ENCODE assay signal across 8 cellular contexts in the genomic region with DNA sequence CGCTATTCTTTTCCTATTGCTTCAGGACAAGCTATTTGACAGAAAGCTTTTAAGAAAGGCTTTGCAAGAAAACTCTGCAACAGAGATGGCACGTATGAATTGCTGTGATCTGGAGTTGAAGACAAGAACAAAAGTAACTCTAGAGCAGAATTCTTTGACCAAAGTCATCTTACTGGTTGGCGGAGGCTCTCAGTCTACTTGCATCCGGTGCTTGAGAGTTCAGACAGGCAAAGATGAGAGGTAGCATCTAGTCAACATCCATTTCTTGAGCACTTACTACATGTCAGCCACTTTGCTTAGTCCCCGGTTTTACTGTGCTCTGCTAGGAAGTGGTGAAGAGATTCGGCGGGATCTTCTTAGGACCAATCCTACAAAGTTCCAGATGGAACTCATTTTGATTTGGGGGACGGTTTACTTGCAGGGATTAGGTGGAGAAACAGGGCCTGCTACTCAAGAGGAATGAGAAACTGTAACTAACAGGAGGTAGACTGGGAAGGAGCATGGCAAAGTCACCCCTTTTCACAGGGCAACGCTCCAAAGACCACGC. TPM values are rescaled to one million over a fixed set of nuclear protein-coding genes. Genes with fewer than 3 reads are reported as not detected.
DNase-seq lines count a peak whose midpoint lies in the region; ATAC-seq and TF ChIP-seq lines count a peak whose summit lies in the region.

No MANE protein-coding gene starts in this region.

- H3K27ac ChIP-seq in GM23338 (ENCODE audit: low read depth), result peak overlapping the region; percentile 81; the same call in 1 of the 2 replicates
- H3K27ac ChIP-seq in PC-3 (ENCODE audit: low read length), result peak overlapping the region; percentile 88
- H3K27ac ChIP-seq in dorsolateral prefrontal cortex, result peak overlapping the region in 58 of 59 donors; percentile 37 to 99 (median 93)
- H3K27ac ChIP-seq in naive thymus-derived CD4-positive, alpha-beta T cell (ENCODE audit: low read depth, low read length), result peak overlapping the region; percentile 98

- no peak for DNase-seq in GM23338 (ENCODE audit: low spot score)
- DNase-seq in PC-3, result no peak
- DNase-seq in dorsolateral prefrontal cortex, result no peak
- DNase-seq in naive thymus-derived CD4-positive, alpha-beta T cell, result peak in 3 of 9 donors; percentile 27 to 49 (median 38)
- no peak for DNase-seq in NCI-H1417 treated with DMSO at 0.1 percent for 48 hours (lab: John Stamatoyannopoulos, UW)
- DNase-seq in germinal center (ENCODE audit: low spot score), result no peak
- DNase-seq in NCI-H2029 (lab: John Stamatoyannopoulos, UW), result no peak
- DNase-seq in central memory CD4-positive, alpha-beta T cell, result no peak

- H3K9me3 Mint-ChIP-seq in GM23338, result peaks cover 12% of the 10 kb centered on the region
- peaks cover 0 to 15% (median 4%) of the 10 kb centered on the region in 11 donors for H3K9me3 Mint-ChIP-seq in naive thymus-derived CD4-positive, alpha-beta T cell

- H3K9me2 ChIP-seq in GM23338 (ENCODE audit: insufficient read depth), result no peaks in the 10 kb centered on the region
- H3K9me2 ChIP-seq in PC-3 (replicated peaks; ENCODE audit: low read length), result no peaks in the 10 kb centered on the region

- intact Hi-C loops in PC-3 (cut with micrococcal nuclease), result loop anchor here (1.0 to 10.0 kb wide), 5 partner anchors 195 to 682 kb away; no protein-coding TSS in a partner anchor
- intact Hi-C loops in dorsolateral prefrontal cortex (cut with DNase I), result no loop called here
- intact Hi-C loops in naive thymus-derived CD4-positive, alpha-beta T cell (cut with micrococcal nuclease), result loop anchor here (1.0 to 5.0 kb wide), 17 partner anchors 32 to 1357 kb away; partner anchors contain the start of genes MRPS35 (in 2 of the 2), PPFIBP1 (in 2 of the 2), ERGIC2 (in 1 of the 2) and FGFR1OP2 (in 1 of the 2)

- peak overlapping the region; percentile 91 for H3K9ac ChIP-seq in PC-3 (ENCODE audit: low read length)

- CTCF ChIA-PET in PC-3 (lab: Charles Lee), result no interaction called here
- CTCF ChIA-PET in naive thymus-derived CD4-positive, alpha-beta T cell (lab: Charles Lee), result no interaction called here

- H3F3A ChIP-seq in GM23338 (replicated peaks; ENCODE audit: low read depth) (no peaks in the 10 kb centered on the region), PC-3 (ENCODE audit: low read length, unreplicated experiment) (no peaks in the 10 kb centered on the region)

- H3K27me3 ChIP-seq in GM23338 (ENCODE audit: insufficient read depth) (no peaks in the 10 kb centered on the region), PC-3 (ENCODE audit: low read length) (no peaks in the 10 kb centered on the region), dorsolateral prefrontal cortex (no peaks in the 10 kb centered on the region)
- no peaks in the 10 kb centered on the region for H3K27me3 ChIP-seq in naive thymus-derived CD4-positive, alpha-beta T cell (ENCODE audit: control insufficient read depth in 2 of 2, insufficient read depth in 2 of 2, low read length in 2 of 2)

- H3K36me3 ChIP-seq in GM23338 (ENCODE audit: insufficient read depth) (no peaks in the 10 kb centered on the region), PC-3 (ENCODE audit: low read depth, low read length) (0 out of 2 replicates have a peak, but pooled peaks cover 4% of the 10 kb centered on the region)
- H3K36me3 ChIP-seq in naive thymus-derived CD4-positive, alpha-beta T cell (ENCODE audit: control insufficient read depth in 2 of 3, insufficient read depth in 3 of 3, low read length in 3 of 3), result no peaks in the 10 kb centered on the region

- 0 out of 2 replicates have a peak, but pooled peaks cover 7% of the 10 kb centered on the region for H3K9me3 ChIP-seq in PC-3 (ENCODE audit: low read length)
- no peaks in the 10 kb centered on the region for H3K9me3 ChIP-seq in naive thymus-derived CD4-positive, alpha-beta T cell (ENCODE audit: control insufficient read depth in 2 of 3, low read length in 3 of 3)

- H3K4me1 ChIP-seq in GM23338 (ENCODE audit: insufficient read depth) (peaks cover 13% of the 10 kb centered on the region; the same call in 1 of the 2 replicates), PC-3 (ENCODE audit: insufficient read depth, low read length) (peaks cover 19% of the 10 kb centered on the region)
- H3K4me1 ChIP-seq in naive thymus-derived CD4-positive, alpha-beta T cell (ENCODE audit: control insufficient read depth in 2 of 2, insufficient read depth in 2 of 2, low read length in 2 of 2), result peaks cover 19 to 25% of the 10 kb centered on the region in 2 donors

- H3K27ac Mint-ChIP-seq in GM23338, result peak overlapping the region; percentile 96
- peak overlapping the region; percentile 98 to 100 (median 99) for H3K27ac Mint-ChIP-seq in naive thymus-derived CD4-positive, alpha-beta T cell

- H3K4me3 ChIP-seq in GM23338 (peak overlapping the region; percentile 87), PC-3 (ENCODE audit: low read length) (peak overlapping the region; percentile 76), dorsolateral prefrontal cortex (peak overlapping the region; percentile 65 to 99 (median 93))
- peak overlapping the region; percentile 80 for H3K4me3 ChIP-seq in naive thymus-derived CD4-positive, alpha-beta T cell (ENCODE audit: low read length)

- peaks cover 5% of the 10 kb centered on the region for H3K27me3 Mint-ChIP-seq in GM23338 (ENCODE audit: insufficient read depth, low read depth, poor library complexity)
- H3K27me3 Mint-ChIP-seq in naive thymus-derived CD4-positive, alpha-beta T cell, result no peaks in the 10 kb centered on the region

- H3K4me2 ChIP-seq in GM23338 (peak overlapping the region; percentile 98), PC-3 (ENCODE audit: low read length) (peak overlapping the region; percentile 84)

- H3K79me2 ChIP-seq in GM23338 (replicated peaks; ENCODE audit: insufficient read depth) (peaks cover 41% of the 10 kb centered on the region), PC-3 (ENCODE audit: low read length) (peaks cover 32% of the 10 kb centered on the region)

- TF ChIP-seq CTCF in GM23338 (conservative IDR thresholded peaks at IDR 0.05; ENCODE audit: low read depth in 2 of 2), result no peak
- TF ChIP-seq CTCF in PC-3 (conservative IDR thresholded peaks at IDR 0.05; ENCODE audit: low read depth, low read length), result no peak
- no peak for TF ChIP-seq CTCF in dorsolateral prefrontal cortex (IDR thresholded peaks at IDR 0.05 in 54 of 56, conservative IDR thresholded peaks at IDR 0.05 in 2 of 56; ENCODE audit: low read depth in 1 of 56, partially characterized antibody in 56 of 56)

- peaks cover 13% of the 10 kb centered on the region for H3K36me3 Mint-ChIP-seq in GM23338 (ENCODE audit: low read depth)
- H3K36me3 Mint-ChIP-seq in naive thymus-derived CD4-positive, alpha-beta T cell, result peaks cover 8 to 35% (median 23%) of the 10 kb centered on the region in 5 donors

- H4K20me1 ChIP-seq in GM23338 (replicated peaks; ENCODE audit: insufficient read depth) (no peaks in the 10 kb centered on the region), PC-3 (ENCODE audit: low read length) (no peaks in the 10 kb centered on the region)

- peak; percentile 10 for ATAC-seq in GM23338
- no peak for ATAC-seq in PC-3
- ATAC-seq in naive thymus-derived CD4-positive, alpha-beta T cell, result no peak

- peak overlapping the region; percentile 93 for H3K4me3 Mint-ChIP-seq in GM23338
- H3K4me3 Mint-ChIP-seq in naive thymus-derived CD4-positive, alpha-beta T cell, result peak overlapping the region; percentile 88 to 98 (median 96)

- H2AFZ ChIP-seq in GM23338 (peak overlapping the region; percentile 100), PC-3 (ENCODE audit: low read length) (peak overlapping the region; percentile 83)

- POLR2A ChIA-PET in PC-3 (lab: Charles Lee; ENCODE audit: unreplicated experiment), result interaction anchor here (0.8 kb wide), 1 partner anchor 220 kb away, joined by 6 read pairs; no protein-coding TSS in a partner anchor
- POLR2A ChIA-PET in naive thymus-derived CD4-positive, alpha-beta T cell (lab: Charles Lee), result interaction anchor here (1.1 to 3.2 kb wide), 5 partner anchors 10 to 1357 kb away, joined by 5 to 18 read pairs (median 6); partner anchors contain the start of genes ERGIC2 and ITPR2

- peaks cover 7% of the 10 kb centered on the region for H3K4me1 Mint-ChIP-seq in GM23338
- peaks cover 22 to 72% (median 64%) of the 10 kb centered on the region in 7 donors for H3K4me1 Mint-ChIP-seq in naive thymus-derived CD4-positive, alpha-beta T cell

- TSS peak; percentile 63 for BruUV-seq in PC-3 (replicated peaks; lab: Mats Ljungman, UMichigan)

TF ChIP-seq in GM23338, 12 proteins besides CTCF, POLR2A, EP300 and RAD21 (continues in another document):
- TF ChIP-seq ZNF114 (CRISPR knock-in tag; IDR thresholded peaks at IDR 0.05), result peak; percentile 47; the same call in 1 of the 2 replicates

RNA-seq across cellular contexts. Expression of gene CCDC91, which starts 0.4 kb away (rescaled TPM):
- 17.0 and 24.7 TPM in 2 replicates for total RNA-seq in GM23338 (2014; rRNA removed; shearing (Covaris generic))
- polyA plus RNA-seq in GM23338 (2016; fragmentation: Nextera tagmentation; extraction: Ambion mirVana), result 40.0 and 48.7 TPM in 2 replicates
- 15.7 and 22.2 TPM in 2 replicates for total RNA-seq in PC-3 (2014; rRNA removed)
- 10 to 100 TPM; 39.3 to 84.4 (median 63.9) TPM for total RNA-seq in dorsolateral prefrontal cortex
- total RNA-seq in naive thymus-derived CD4-positive, alpha-beta T cell, result 100 to 1,000 TPM in 1 of 5 experiments, 10 to 100 TPM in 4; 20.2 to 105 (median 70.4) TPM
- 10 to 100 TPM; 78.0 to 83.1 TPM for polyA plus RNA-seq in naive thymus-derived CD4-positive, alpha-beta T cell

Comparison
In these comparisons a context has a peak if more than half of its experiments do, and no peak if none do; other contexts are left out.
1. intact Hi-C loops: an anchor here in PC-3 (1.0 to 10.0 kb wide) and naive thymus-derived CD4-positive, alpha-beta T cell (1.0 to 5.0 kb wide); none called in dorsolateral prefrontal cortex.